ENCODE assay signal across 7 cellular contexts in the genomic region with DNA sequence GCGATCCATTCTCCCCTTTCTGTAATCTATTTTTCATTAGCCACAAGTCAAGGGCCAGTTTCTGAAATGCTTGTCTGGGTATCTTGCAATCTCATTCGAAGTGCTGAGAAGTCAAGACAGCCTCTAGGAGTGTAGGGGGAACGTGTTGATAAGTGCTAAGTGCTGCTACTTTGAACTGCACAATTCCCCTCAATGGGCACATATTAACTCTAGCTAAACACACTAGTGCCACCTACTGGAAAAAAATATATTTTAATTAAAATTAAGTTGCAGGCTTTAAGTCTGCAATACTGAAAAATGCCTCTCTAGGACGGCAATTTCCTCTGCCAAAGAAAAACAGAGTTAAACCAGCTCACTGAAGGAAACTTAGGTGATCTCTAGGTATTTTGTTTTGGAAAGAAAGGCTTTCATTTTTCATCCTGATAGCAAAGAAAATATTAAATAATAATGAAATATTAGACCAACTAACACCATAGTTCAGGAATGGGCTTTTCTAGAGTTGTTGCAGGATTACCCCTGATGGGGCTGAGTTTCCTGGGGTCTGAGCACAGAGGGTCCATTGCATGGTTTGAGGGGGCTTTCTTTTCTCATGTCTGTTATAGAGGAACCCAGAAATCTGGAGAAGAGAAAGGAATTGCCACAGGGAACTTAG.
DNase-seq lines count a peak whose midpoint lies in the region; ATAC-seq and TF ChIP-seq lines count a peak whose summit lies in the region.

No MANE protein-coding gene starts in this region.

- no peaks in the 10 kb centered on the region for H3K27me3 ChIP-seq in MG63

- no peaks in the 10 kb centered on the region for H3K36me3 ChIP-seq in MG63

- no peak overlapping the region for H3K27ac Mint-ChIP-seq in nephron progenitor cell

- no peak overlapping the region for H3K4me3 ChIP-seq in fibroblast of mammary gland (ENCODE audit: control insufficient read depth, low read depth, low read length)
- H3K4me3 ChIP-seq in MG63: no peak overlapping the region

- H3K36me3 Mint-ChIP-seq in nephron progenitor cell (ENCODE audit: low read depth): no peaks in the 10 kb centered on the region

- H3K9me3 Mint-ChIP-seq in nephron progenitor cell: no peaks in the 10 kb centered on the region

- no peak overlapping the region for H3K4me3 Mint-ChIP-seq in nephron progenitor cell

- H3K9me3 ChIP-seq in MG63: no peaks in the 10 kb centered on the region

- H3K27me3 Mint-ChIP-seq in nephron progenitor cell (ENCODE audit: low read depth, poor library complexity): peaks cover 8% of the 10 kb centered on the region

- DNase-seq in GF-D8 (lab: John Stamatoyannopoulos, UW): peak; percentile 9
- DNase-seq in NCI-H1105 treated with DMSO at 0.1 percent for 48 hours (lab: John Stamatoyannopoulos, UW): peak; percentile 62
- DNase-seq in fibroblast of mammary gland (ENCODE audit: low read depth): peak; percentile 67
- DNase-seq in nephron progenitor cell: peak; percentile 14
- no peak for DNase-seq in MG63

- peaks cover 18% of the 10 kb centered on the region for H3K4me1 Mint-ChIP-seq in nephron progenitor cell

- TF ChIP-seq CTCF in fibroblast of mammary gland (conservative IDR thresholded peaks at IDR 0.05; ENCODE audit: control insufficient read depth, insufficient read depth, low read depth, low read length) (peak; percentile 52), nephron progenitor cell (IDR thresholded peaks at IDR 0.05) (peak; percentile 57)

- ATAC-seq in GM21723 (IDR thresholded peaks at IDR 0.05; ENCODE audit: unreplicated experiment) (peak; percentile 71), SK-N-SH treated with all-trans-retinoic acid at 6 μM for 48 hours (peak; percentile 84)

TF ChIP-seq in SK-N-SH treated with all-trans-retinoic acid at 6 μM for 48 hours, 23 proteins besides CTCF, POLR2A, EP300 and RAD21:
- TF ChIP-seq OSR1 (CRISPR knock-in tag; IDR thresholded peaks at IDR 0.05) (no peak), CSDC2 (CRISPR knock-in tag; IDR thresholded peaks at IDR 0.05) (no peak), ISL1 (CRISPR knock-in tag; IDR thresholded peaks at IDR 0.05) (no peak), RARB (CRISPR knock-in tag; IDR thresholded peaks at IDR 0.05) (no peak), ZC3H10 (CRISPR knock-in tag; IDR thresholded peaks at IDR 0.05) (no peak), ESRRG (CRISPR knock-in tag; IDR thresholded peaks at IDR 0.05) (no peak), ZFP30 (CRISPR knock-in tag; IDR thresholded peaks at IDR 0.05) (no peak), TCF4 (CRISPR knock-in tag; IDR thresholded peaks at IDR 0.05; ENCODE audit: borderline replicate concordance) (no peak), BACH2 (CRISPR knock-in tag; IDR thresholded peaks at IDR 0.05; ENCODE audit: borderline replicate concordance) (no peak), PPARA (CRISPR knock-in tag; IDR thresholded peaks at IDR 0.05; ENCODE audit: borderline replicate concordance) (no peak), ZNF565 (CRISPR knock-in tag; conservative IDR thresholded peaks at IDR 0.05; ENCODE audit: low read depth) (no peak)
- TF ChIP-seq, protein P1, sequence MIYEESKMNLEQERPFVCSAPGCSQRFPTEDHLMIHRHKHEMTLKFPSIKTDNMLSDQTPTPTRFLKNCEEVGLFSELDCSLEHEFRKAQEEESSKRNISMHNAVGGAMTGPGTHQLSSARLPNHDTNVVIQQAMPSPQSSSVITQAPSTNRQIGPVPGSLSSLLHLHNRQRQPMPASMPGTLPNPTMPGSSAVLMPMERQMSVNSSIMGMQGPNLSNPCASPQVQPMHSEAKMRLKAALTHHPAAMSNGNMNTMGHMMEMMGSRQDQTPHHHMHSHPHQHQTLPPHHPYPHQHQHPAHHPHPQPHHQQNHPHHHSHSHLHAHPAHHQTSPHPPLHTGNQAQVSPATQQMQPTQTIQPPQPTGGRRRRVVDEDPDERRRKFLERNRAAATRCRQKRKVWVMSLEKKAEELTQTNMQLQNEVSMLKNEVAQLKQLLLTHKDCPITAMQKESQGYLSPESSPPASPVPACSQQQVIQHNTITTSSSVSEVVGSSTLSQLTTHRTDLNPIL (CRISPR knock-in tag; IDR thresholded peaks at IDR 0.05; ENCODE audit: low read depth): no peak
- TF ChIP-seq, protein P2, sequence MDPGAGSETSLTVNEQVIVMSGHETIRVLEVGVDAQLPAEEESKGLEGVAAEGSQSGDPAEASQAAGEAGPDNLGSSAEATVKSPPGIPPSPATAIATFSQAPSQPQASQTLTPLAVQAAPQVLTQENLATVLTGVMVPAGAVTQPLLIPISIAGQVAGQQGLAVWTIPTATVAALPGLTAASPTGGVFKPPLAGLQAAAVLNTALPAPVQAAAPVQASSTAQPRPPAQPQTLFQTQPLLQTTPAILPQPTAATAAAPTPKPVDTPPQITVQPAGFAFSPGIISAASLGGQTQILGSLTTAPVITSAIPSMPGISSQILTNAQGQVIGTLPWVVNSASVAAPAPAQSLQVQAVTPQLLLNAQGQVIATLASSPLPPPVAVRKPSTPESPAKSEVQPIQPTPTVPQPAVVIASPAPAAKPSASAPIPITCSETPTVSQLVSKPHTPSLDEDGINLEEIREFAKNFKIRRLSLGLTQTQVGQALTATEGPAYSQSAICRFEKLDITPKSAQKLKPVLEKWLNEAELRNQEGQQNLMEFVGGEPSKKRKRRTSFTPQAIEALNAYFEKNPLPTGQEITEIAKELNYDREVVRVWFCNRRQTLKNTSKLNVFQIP (CRISPR knock-in tag; IDR thresholded peaks at IDR 0.05; ENCODE audit: borderline replicate concordance, low read depth): no peak
- TF ChIP-seq, protein P3, sequence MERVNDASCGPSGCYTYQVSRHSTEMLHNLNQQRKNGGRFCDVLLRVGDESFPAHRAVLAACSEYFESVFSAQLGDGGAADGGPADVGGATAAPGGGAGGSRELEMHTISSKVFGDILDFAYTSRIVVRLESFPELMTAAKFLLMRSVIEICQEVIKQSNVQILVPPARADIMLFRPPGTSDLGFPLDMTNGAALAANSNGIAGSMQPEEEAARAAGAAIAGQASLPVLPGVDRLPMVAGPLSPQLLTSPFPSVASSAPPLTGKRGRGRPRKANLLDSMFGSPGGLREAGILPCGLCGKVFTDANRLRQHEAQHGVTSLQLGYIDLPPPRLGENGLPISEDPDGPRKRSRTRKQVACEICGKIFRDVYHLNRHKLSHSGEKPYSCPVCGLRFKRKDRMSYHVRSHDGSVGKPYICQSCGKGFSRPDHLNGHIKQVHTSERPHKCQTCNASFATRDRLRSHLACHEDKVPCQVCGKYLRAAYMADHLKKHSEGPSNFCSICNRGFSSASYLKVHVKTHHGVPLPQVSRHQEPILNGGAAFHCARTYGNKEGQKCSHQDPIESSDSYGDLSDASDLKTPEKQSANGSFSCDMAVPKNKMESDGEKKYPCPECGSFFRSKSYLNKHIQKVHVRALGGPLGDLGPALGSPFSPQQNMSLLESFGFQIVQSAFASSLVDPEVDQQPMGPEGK (CRISPR knock-in tag; IDR thresholded peaks at IDR 0.05; ENCODE audit: borderline replicate concordance): no peak
- TF ChIP-seq, protein P4, sequence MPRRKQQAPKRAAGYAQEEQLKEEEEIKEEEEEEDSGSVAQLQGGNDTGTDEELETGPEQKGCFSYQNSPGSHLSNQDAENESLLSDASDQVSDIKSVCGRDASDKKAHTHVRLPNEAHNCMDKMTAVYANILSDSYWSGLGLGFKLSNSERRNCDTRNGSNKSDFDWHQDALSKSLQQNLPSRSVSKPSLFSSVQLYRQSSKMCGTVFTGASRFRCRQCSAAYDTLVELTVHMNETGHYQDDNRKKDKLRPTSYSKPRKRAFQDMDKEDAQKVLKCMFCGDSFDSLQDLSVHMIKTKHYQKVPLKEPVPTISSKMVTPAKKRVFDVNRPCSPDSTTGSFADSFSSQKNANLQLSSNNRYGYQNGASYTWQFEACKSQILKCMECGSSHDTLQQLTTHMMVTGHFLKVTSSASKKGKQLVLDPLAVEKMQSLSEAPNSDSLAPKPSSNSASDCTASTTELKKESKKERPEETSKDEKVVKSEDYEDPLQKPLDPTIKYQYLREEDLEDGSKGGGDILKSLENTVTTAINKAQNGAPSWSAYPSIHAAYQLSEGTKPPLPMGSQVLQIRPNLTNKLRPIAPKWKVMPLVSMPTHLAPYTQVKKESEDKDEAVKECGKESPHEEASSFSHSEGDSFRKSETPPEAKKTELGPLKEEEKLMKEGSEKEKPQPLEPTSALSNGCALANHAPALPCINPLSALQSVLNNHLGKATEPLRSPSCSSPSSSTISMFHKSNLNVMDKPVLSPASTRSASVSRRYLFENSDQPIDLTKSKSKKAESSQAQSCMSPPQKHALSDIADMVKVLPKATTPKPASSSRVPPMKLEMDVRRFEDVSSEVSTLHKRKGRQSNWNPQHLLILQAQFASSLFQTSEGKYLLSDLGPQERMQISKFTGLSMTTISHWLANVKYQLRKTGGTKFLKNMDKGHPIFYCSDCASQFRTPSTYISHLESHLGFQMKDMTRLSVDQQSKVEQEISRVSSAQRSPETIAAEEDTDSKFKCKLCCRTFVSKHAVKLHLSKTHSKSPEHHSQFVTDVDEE (CRISPR knock-in tag; IDR thresholded peaks at IDR 0.05): no peak
